In genomic region chr18:44945847-44946490, GRCh38 we compare ENCODE assay signal across 15 cellular contexts.
A peak's percentile ranks its signal among the peaks of the same experiment; 100 is the strongest.
DNase-seq lines count a peak whose midpoint lies in the region; ATAC-seq and TF ChIP-seq lines count a peak whose summit lies in the region.
"Had no signal": no experiment of that assay in that cellular context is flagged by ENCODE, and none has a peak within 500 bp of the region (broad histone marks: within the 10 kb centered on the region; RNA-seq: fewer than 3 reads in every experiment).

No MANE protein-coding gene starts in this region.

- intact Hi-C loops in ascending aorta (cut with DNase I), result no loop called here

- no peak overlapping the region for H3K4me3 Mint-ChIP-seq in IgD-negative memory B cell
- H3K4me3 Mint-ChIP-seq: activated CD8-positive, alpha-beta T cell treated with anti-CD3 and anti-CD28 coated beads, Interleukin-2, amount 10 ng/mL, durations not matched to agents 7 days and 5 days had no signal

- peaks cover 10 to 33% (median 18%) of the 10 kb centered on the region in 3 donors for H3K4me1 Mint-ChIP-seq in IgD-negative memory B cell

- H3K36me3 Mint-ChIP-seq in IgD-negative memory B cell, result peaks cover 13% of the 10 kb centered on the region

- H3K27ac ChIP-seq in ascending aorta, result no peak overlapping the region
- H3K27ac ChIP-seq: ovary had no signal

- peaks cover 0 to 1% (median 0%) of the 10 kb centered on the region in 3 donors for H3K9me3 Mint-ChIP-seq in IgD-negative memory B cell

- no peaks in the 10 kb centered on the region for H3K4me1 ChIP-seq in ascending aorta

- DNase-seq in Ammon's horn (ENCODE audit: low spot score) (peak; percentile 19), NCI-H345 treated with DMSO at 0.1 percent for 48 hours (lab: John Stamatoyannopoulos, UW; ENCODE audit: unreplicated experiment) (peak; percentile 95), iPS-NIHi7 (ENCODE audit: extremely low spot score) (peak; percentile 19), ascending aorta (ENCODE audit: low spot score in 2 of 2) (no peak)
- DNase-seq: activated CD8-positive, alpha-beta T cell treated with anti-CD3 and anti-CD28 coated beads, Interleukin-2, amount 10 ng/mL, durations not matched to agents 7 days and 5 days; activated effector memory CD4-positive, alpha-beta T cell treated with Interleukin-2 at 50 U/mL for 16 hours; effector memory CD4-positive, alpha-beta T cell; mammary epithelial cell; OCI-M1; ovary; stimulated activated CD4-positive, alpha-beta T cell treated with anti-CD3 and anti-CD28 coated beads, Interleukin-12 subunit alpha, Interleukin-12 subunit beta, amount 100 ng/mL, for 4 hours had no signal

- TF ChIP-seq CTCF in ascending aorta (IDR thresholded peaks at IDR 0.05), result no peak

- ATAC-seq in GM21576 (IDR thresholded peaks at IDR 0.05; ENCODE audit: unreplicated experiment) (no peak), HG03025 (IDR thresholded peaks at IDR 0.05; ENCODE audit: low FRiP score, unreplicated experiment) (no peak), GM18867 (IDR thresholded peaks at IDR 0.05; ENCODE audit: unreplicated experiment) (no peak)
- ATAC-seq: activated CD8-positive, alpha-beta T cell treated with anti-CD3 and anti-CD28 coated beads, Interleukin-2, amount 10 ng/mL, durations not matched to agents 7 days and 5 days had no signal

- H3K9me3 ChIP-seq in ascending aorta, result no peaks in the 10 kb centered on the region
- H3K9me3 ChIP-seq: ovary had no signal

- H3K36me3 ChIP-seq in ascending aorta, result peaks cover 11 to 13% of the 10 kb centered on the region in 2 donors
- H3K36me3 ChIP-seq: ovary had no signal

- H3K27me3 Mint-ChIP-seq in IgD-negative memory B cell, result no peaks in the 10 kb centered on the region

- H3K27ac Mint-ChIP-seq in IgD-negative memory B cell, result peak overlapping the region in 2 of 3 donors; percentile 9 to 93
- H3K27ac Mint-ChIP-seq: activated CD8-positive, alpha-beta T cell treated with anti-CD3 and anti-CD28 coated beads, Interleukin-2, amount 10 ng/mL, durations not matched to agents 7 days and 5 days had no signal

- H3K27me3 ChIP-seq in ascending aorta, result no peaks in the 10 kb centered on the region
- H3K27me3 ChIP-seq: ovary had no signal

- H3K4me3 ChIP-seq in ascending aorta, result no peak overlapping the region
- H3K4me3 ChIP-seq: ovary had no signal

Comparison
In these comparisons a context has a peak if more than half of its experiments do, and no peak if none do; other contexts are left out.
1. DNase-seq: peak in Ammon's horn (single experiment), NCI-H345 treated with DMSO at 0.1 percent for 48 hours (single experiment) and iPS-NIHi7 (single experiment); none in ascending aorta (0 of 2).